13 cellular contexts compared by ENCODE assay signal in genomic region chr18:46416706-46417638, GRCh38.
A peak's percentile ranks its signal among the peaks of the same experiment; 100 is the strongest.
DNase-seq lines count a peak whose midpoint lies in the region; ATAC-seq, FAIRE-seq and TF ChIP-seq lines count a peak whose summit lies in the region.
"Had no signal": no experiment of that assay in that cellular context is flagged by ENCODE, and none has a peak within 500 bp of the region (broad histone marks: within the 10 kb centered on the region; RNA-seq: fewer than 3 reads in every experiment).

No MANE protein-coding gene starts in this region.

- no peaks in the 10 kb centered on the region for H3K27me3 ChIP-seq in BLaER1
- no peaks in the 10 kb centered on the region for H3K27me3 ChIP-seq in CD4-positive, alpha-beta memory T cell (ENCODE audit: insufficient read depth, low read length)
- H3K27me3 ChIP-seq: dorsolateral prefrontal cortex had no signal

- H3K9me3 ChIP-seq in BLaER1 (no peaks in the 10 kb centered on the region), kidney (ENCODE audit: control insufficient read depth in 1 of 2, low read length in 2 of 2) (no peaks in the 10 kb centered on the region)
- H3K9me3 ChIP-seq in CD4-positive, alpha-beta memory T cell (ENCODE audit: control insufficient read depth in 1 of 2, low read length in 2 of 2), result no peaks in the 10 kb centered on the region
- H3K9me3 ChIP-seq: psoas muscle had no signal

- POLR2A ChIA-PET in WTC11 (lab: Charles Lee), result no interaction called here
- POLR2A ChIA-PET in CD4-positive, alpha-beta memory T cell (lab: Charles Lee; ENCODE audit: partially characterized antibody), result no interaction called here

- no peak overlapping the region for H3K27ac Mint-ChIP-seq in WTC11
- H3K27ac Mint-ChIP-seq in CD4-positive, alpha-beta memory T cell, result peak overlapping the region in 1 of 7 donors; percentile 6
- H3K27ac Mint-ChIP-seq: activated T-helper 1 cell treated with anti-CD3 and anti-CD28 coated beads, Interleukin-12 subunit alpha, Interleukin-12 subunit beta, Interleukin-2, Interleukin-4 antibody, amounts not matched to agents 30 ng/mL and 10 ng/mL and 1 ng/mL, durations not matched to agents 14 hours and 24 hours and 36 hours; IgD-negative memory B cell had no signal

- H3K4me1 ChIP-seq in BLaER1 (peaks cover 50% of the 10 kb centered on the region), kidney (ENCODE audit: control insufficient read depth in 1 of 2, insufficient read depth in 1 of 2, low read depth in 1 of 2, low read length in 2 of 2) (peaks cover 0 to 9% of the 10 kb centered on the region in 2 donors)
- H3K4me1 ChIP-seq in CD4-positive, alpha-beta memory T cell (ENCODE audit: insufficient read depth, low read length), result no peaks in the 10 kb centered on the region

- H3K9ac ChIP-seq in BLaER1 (no peak overlapping the region), kidney (ENCODE audit: low read length in 2 of 2) (no peak overlapping the region)

- no peak overlapping the region for H3K4me3 ChIP-seq in BLaER1
- no peak overlapping the region for H3K4me3 ChIP-seq in kidney (ENCODE audit: low read length in 2 of 2)
- H3K4me3 ChIP-seq in CD4-positive, alpha-beta memory T cell (ENCODE audit: low read length in 2 of 2), result no peak overlapping the region
- H3K4me3 ChIP-seq: dorsolateral prefrontal cortex, psoas muscle had no signal

- DNase-seq in WTC11 (ENCODE audit: low spot score) (no peak), NCI-H1105 treated with DMSO at 0.1 percent for 48 hours (lab: John Stamatoyannopoulos, UW) (no peak), kidney (no peak)
- no peak for DNase-seq in CD4-positive, alpha-beta memory T cell
- DNase-seq: dorsolateral prefrontal cortex, psoas muscle had no signal

- H4K20me1 ChIP-seq in BLaER1, result peaks cover 87% of the 10 kb centered on the region

- intact Hi-C loops in kidney (cut with DNase I), result no loop called here
- intact Hi-C loops in CD4-positive, alpha-beta memory T cell (cut with micrococcal nuclease), result no loop called here

- ATAC-seq in GM18519 (IDR thresholded peaks at IDR 0.05; ENCODE audit: low FRiP score, unreplicated experiment), result peak; percentile 82
- ATAC-seq in HG03354 (IDR thresholded peaks at IDR 0.05; ENCODE audit: poor library complexity, severe bottlenecking, unreplicated experiment), result peak; percentile 82
- peak; percentile 51 for ATAC-seq in WTC11
- no peak for ATAC-seq in HG03159 (IDR thresholded peaks at IDR 0.05; ENCODE audit: unreplicated experiment)
- ATAC-seq: psoas muscle had no signal

- H3K36me3 Mint-ChIP-seq in WTC11, result no peaks in the 10 kb centered on the region
- H3K36me3 Mint-ChIP-seq in CD4-positive, alpha-beta memory T cell, result no peaks in the 10 kb centered on the region
- H3K36me3 Mint-ChIP-seq: IgD-negative memory B cell had no signal

- no peak for FAIRE-seq in kidney (lab: Jason Lieb, UNC)
- FAIRE-seq: islet of Langerhans had no signal

- peaks cover 63% of the 10 kb centered on the region for H3K4me1 Mint-ChIP-seq in WTC11
- peaks cover 0 to 4% (median 1%) of the 10 kb centered on the region in 4 donors for H3K4me1 Mint-ChIP-seq in CD4-positive, alpha-beta memory T cell

- H3K27me3 Mint-ChIP-seq in WTC11 (ENCODE audit: low read depth), result no peaks in the 10 kb centered on the region
- H3K27me3 Mint-ChIP-seq in CD4-positive, alpha-beta memory T cell, result no peaks in the 10 kb centered on the region

- no peaks in the 10 kb centered on the region for H3K9me3 Mint-ChIP-seq in WTC11
- H3K9me3 Mint-ChIP-seq in CD4-positive, alpha-beta memory T cell, result no peaks in the 10 kb centered on the region
- H3K9me3 Mint-ChIP-seq: activated T-helper 1 cell treated with anti-CD3 and anti-CD28 coated beads, Interleukin-12 subunit alpha, Interleukin-12 subunit beta, Interleukin-2, Interleukin-4 antibody, amounts not matched to agents 30 ng/mL and 10 ng/mL and 1 ng/mL, durations not matched to agents 14 hours and 24 hours and 36 hours; IgD-negative memory B cell had no signal

- H3K27ac ChIP-seq in BLaER1, result no peak overlapping the region
- no peak overlapping the region for H3K27ac ChIP-seq in kidney (ENCODE audit: low read depth in 2 of 2, low read length in 2 of 2)
- H3K27ac ChIP-seq in CD4-positive, alpha-beta memory T cell (ENCODE audit: low read depth, low read length), result no peak overlapping the region
- H3K27ac ChIP-seq: dorsolateral prefrontal cortex had no signal

- H3K4me2 ChIP-seq in BLaER1, result peak overlapping the region; percentile 32; the same call in 1 of the 2 replicates

- TF ChIP-seq CTCF in WTC11 (IDR thresholded peaks at IDR 0.05), result no peak
- TF ChIP-seq CTCF in kidney (IDR thresholded peaks at IDR 0.05; ENCODE audit: borderline replicate concordance, extremely low read depth, insufficient read depth), result no peak

- H3K4me3 Mint-ChIP-seq in WTC11, result no peak overlapping the region
- no peak overlapping the region for H3K4me3 Mint-ChIP-seq in CD4-positive, alpha-beta memory T cell
- H3K4me3 Mint-ChIP-seq: activated T-helper 1 cell treated with anti-CD3 and anti-CD28 coated beads, Interleukin-12 subunit alpha, Interleukin-12 subunit beta, Interleukin-2, Interleukin-4 antibody, amounts not matched to agents 30 ng/mL and 10 ng/mL and 1 ng/mL, durations not matched to agents 14 hours and 24 hours and 36 hours; IgD-negative memory B cell had no signal

- H3K36me3 ChIP-seq in BLaER1 (peaks cover 37% of the 10 kb centered on the region), kidney (ENCODE audit: control insufficient read depth in 1 of 2, insufficient read depth in 2 of 2, low read length in 2 of 2) (no peaks in the 10 kb centered on the region)
- no peaks in the 10 kb centered on the region for H3K36me3 ChIP-seq in CD4-positive, alpha-beta memory T cell (ENCODE audit: insufficient read depth, low read length)

- CTCF ChIA-PET in WTC11 (lab: Charles Lee), result interaction anchor here (1.0 to 2.0 kb wide), 3 partner anchors 24 to 241 kb away, joined by 5 to 10 read pairs (median 6); no protein-coding TSS in a partner anchor
- CTCF ChIA-PET in CD4-positive, alpha-beta memory T cell (lab: Charles Lee; ENCODE audit: partially characterized antibody), result no interaction called here

TF ChIP-seq in WTC11, 78 proteins besides CTCF, POLR2A, EP300 and RAD21:
- TF ChIP-seq ATF1 (CRISPR knock-in tag; IDR thresholded peaks at IDR 0.05), result no peak
- 0 out of 2 replicates have a peak, but pooled peaks have one; percentile 21 for TF ChIP-seq NFYB (CRISPR knock-in tag; conservative IDR thresholded peaks at IDR 0.05; ENCODE audit: low read depth)
- TF ChIP-seq USF1 (CRISPR knock-in tag; IDR thresholded peaks at IDR 0.05), result peak; percentile 83
- peak; percentile 86 for TF ChIP-seq USF2 (CRISPR knock-in tag; IDR thresholded peaks at IDR 0.05)
- no peak for TF ChIP-seq ELF4 (CRISPR knock-in tag; IDR thresholded peaks at IDR 0.05; ENCODE audit: low read depth)
